In genomic region chr16:27327586-27327915, GRCh38 we compare ENCODE assay signal across 9 cellular contexts. TPM values are rescaled to one million over a fixed set of nuclear protein-coding genes. Genes with fewer than 3 reads are reported as not detected.
DNase-seq lines count a peak whose midpoint lies in the region; ATAC-seq and TF ChIP-seq lines count a peak whose summit lies in the region.
"Had no signal": no experiment of that assay in that cellular context is flagged by ENCODE, and none has a peak within 500 bp of the region (broad histone marks: within the 10 kb centered on the region; RNA-seq: fewer than 3 reads in every experiment).

No MANE protein-coding gene starts in this region.

- no peak overlapping the region for H3K27ac ChIP-seq in CD8-positive, alpha-beta T cell (ENCODE audit: low read depth, low read length)
- H3K27ac ChIP-seq in esophagus (ENCODE audit: low read depth in 2 of 2, low read length in 1 of 2) (peak overlapping the region; percentile 99), Karpas-422 (ENCODE audit: low read length) (no peak overlapping the region)

- no peak for ATAC-seq in CD8-positive, alpha-beta T cell
- ATAC-seq in T-cell (replicated peaks in 1 of 4) (no peak), HG03442 (IDR thresholded peaks at IDR 0.05; ENCODE audit: unreplicated experiment) (no peak)

- no peak overlapping the region for H2AFZ ChIP-seq in Karpas-422 (ENCODE audit: low read length)

- no peak for TF ChIP-seq CTCF in CD8-positive, alpha-beta T cell (IDR thresholded peaks at IDR 0.05)

- H3K4me2 ChIP-seq in Karpas-422 (ENCODE audit: low read depth, low read length, poor library complexity, severe bottlenecking) = no peak overlapping the region

- H3K79me2 ChIP-seq in Karpas-422 (ENCODE audit: low read length) = no peaks in the 10 kb centered on the region

- peaks cover 47% of the 10 kb centered on the region for H3K4me1 ChIP-seq in CD8-positive, alpha-beta T cell (ENCODE audit: insufficient read depth, low read length)
- H3K4me1 ChIP-seq in esophagus (ENCODE audit: control insufficient read depth in 2 of 2, insufficient read depth in 2 of 2, low read length in 1 of 2) (peaks cover 7 to 23% of the 10 kb centered on the region in 2 donors), Karpas-422 (ENCODE audit: low read length) (no peaks in the 10 kb centered on the region)

- peaks cover 17% of the 10 kb centered on the region for H3K36me3 ChIP-seq in CD8-positive, alpha-beta T cell (ENCODE audit: insufficient read depth, low read length)
- peaks cover 0 to 6% of the 10 kb centered on the region in 2 donors for H3K36me3 ChIP-seq in esophagus (ENCODE audit: control insufficient read depth in 2 of 2, insufficient read depth in 2 of 2, low read length in 1 of 2)
- no peaks in the 10 kb centered on the region for H3K36me3 ChIP-seq in Karpas-422 (ENCODE audit: insufficient read depth, low read length)

- H3K36me3 Mint-ChIP-seq in CD8-positive, alpha-beta T cell = peaks cover 45% of the 10 kb centered on the region
- H3K36me3 Mint-ChIP-seq in T-cell = peaks cover 43% of the 10 kb centered on the region

- intact Hi-C loops in CD8-positive, alpha-beta T cell (cut with DNase I, micrococcal nuclease) = no loop called here
- intact Hi-C loops in posterior vena cava (cut with DNase I) = no loop called here

- no peak for DNase-seq in CD8-positive, alpha-beta T cell
- DNase-seq in T-cell = no peak
- DNase-seq in posterior vena cava (ENCODE audit: low spot score) = peak; percentile 0
- no peak for DNase-seq in HCEC 1CT
- DNase-seq in Karpas-422 = no peak
- no peak for DNase-seq in SIG-M5 treated with dmso at 0.1 percent for 504 hours (lab: John Stamatoyannopoulos, UW; ENCODE audit: unreplicated experiment)
- DNase-seq: NCI-H774 had no signal

- H3K27me3 Mint-ChIP-seq in CD8-positive, alpha-beta T cell (ENCODE audit: low read depth) = no peaks in the 10 kb centered on the region
- H3K27me3 Mint-ChIP-seq in T-cell = no peaks in the 10 kb centered on the region

- H3K27ac Mint-ChIP-seq in CD8-positive, alpha-beta T cell = peak overlapping the region; percentile 69
- peak overlapping the region; percentile 82 to 89 for H3K27ac Mint-ChIP-seq in T-cell

- no peaks in the 10 kb centered on the region for H3K9me3 ChIP-seq in CD8-positive, alpha-beta T cell (ENCODE audit: low read length)
- H3K9me3 ChIP-seq in esophagus (ENCODE audit: control insufficient read depth in 2 of 2, insufficient read depth in 1 of 2, low read depth in 1 of 2, low read length in 1 of 2) (no peaks in the 10 kb centered on the region), Karpas-422 (ENCODE audit: low read length) (no peaks in the 10 kb centered on the region)

- POLR2A ChIA-PET in CD8-positive, alpha-beta T cell (lab: Charles Lee) = interaction anchor here (0.8 kb wide), 1 partner anchor 128 kb away, joined by 3 read pairs; no protein-coding TSS in a partner anchor
- POLR2A ChIA-PET in T-cell (lab: Charles Lee) = interaction anchor here in 1 of 2 donors (0.6 kb wide), 1 partner anchor 29 kb away, joined by 4 read pairs; no protein-coding TSS in a partner anchor

- no peak overlapping the region for H3K9ac ChIP-seq in Karpas-422 (ENCODE audit: low read length)

- 0 out of 2 replicates have a peak, but pooled peaks cover 4% of the 10 kb centered on the region for H4K20me1 ChIP-seq in Karpas-422 (ENCODE audit: insufficient read depth, low read depth, low read length)

- no peaks in the 10 kb centered on the region for H3K9me3 Mint-ChIP-seq in CD8-positive, alpha-beta T cell
- H3K9me3 Mint-ChIP-seq in T-cell = no peaks in the 10 kb centered on the region

- H3K27me3 ChIP-seq in CD8-positive, alpha-beta T cell (ENCODE audit: insufficient read depth, low read length) = no peaks in the 10 kb centered on the region
- H3K27me3 ChIP-seq in esophagus (ENCODE audit: control insufficient read depth in 1 of 2, insufficient read depth in 2 of 2, low read length in 2 of 2) = no peaks in the 10 kb centered on the region
- H3K27me3 ChIP-seq in Karpas-422 (ENCODE audit: low read length) = no peaks in the 10 kb centered on the region

- WGBS in esophagus, 2 donors = 27 to 39% methylated on average over 3 of the region's 3 CpGs

- H3K4me3 Mint-ChIP-seq in CD8-positive, alpha-beta T cell = peak overlapping the region; percentile 43
- H3K4me3 Mint-ChIP-seq in T-cell = peak overlapping the region in 2 of 3 donors; percentile 51 to 70

- H3K4me3 ChIP-seq in CD8-positive, alpha-beta T cell (ENCODE audit: low read depth, low read length) = peak overlapping the region; percentile 34
- H3K4me3 ChIP-seq in esophagus (ENCODE audit: low read depth in 1 of 2, low read length in 2 of 2) (no peak overlapping the region), Karpas-422 (ENCODE audit: low read length) (no peak overlapping the region)

- H3K4me1 Mint-ChIP-seq in CD8-positive, alpha-beta T cell (ENCODE audit: low read depth) = peaks cover 69% of the 10 kb centered on the region
- H3K4me1 Mint-ChIP-seq in T-cell = peaks cover 77 to 93% (median 84%) of the 10 kb centered on the region in 3 donors

- CTCF ChIA-PET in CD8-positive, alpha-beta T cell (lab: Charles Lee) = interaction anchor here (2.6 to 4.9 kb wide), 2 partner anchors 9 to 93 kb away, joined by 9 to 15 read pairs; no protein-coding TSS in a partner anchor
- CTCF ChIA-PET in T-cell (lab: Charles Lee) = no interaction called here

- H3K9me2 ChIP-seq in Karpas-422 (replicated peaks; ENCODE audit: insufficient read depth, low read length) = no peaks in the 10 kb centered on the region

RNA-seq across cellular contexts. Expression of gene IL4R, which starts 13.8 kb away (rescaled TPM):
- total RNA-seq in CD8-positive, alpha-beta T cell = 100 to 1,000 TPM; 224 to 240 TPM
- 100 to 1,000 TPM; 186 to 281 (median 221) TPM for total RNA-seq in T-cell
- 10 to 100 TPM; 51.1 to 60.0 TPM for polyA plus RNA-seq in esophagus
- total RNA-seq in posterior vena cava = 100 to 1,000 TPM in 1 of 2 donors, 10 to 100 TPM in 1; 99.2 to 112 TPM
- 0.94 and 12.0 TPM in 2 replicates for total RNA-seq in Karpas-422 (2014; rRNA removed; shearing (Covaris generic); ENCODE audit: low replicate concordance)

RNA-seq across cellular contexts. Expression of gene NSMCE1, which starts 59.0 kb away (rescaled TPM):
- 10 to 100 TPM; 29.6 to 30.1 TPM for total RNA-seq in CD8-positive, alpha-beta T cell
- total RNA-seq in T-cell = 10 to 100 TPM; 53.5 to 83.2 (median 73.9) TPM
- polyA plus RNA-seq in esophagus = 10 to 100 TPM; 29.0 to 47.1 TPM
- total RNA-seq in posterior vena cava = 10 to 100 TPM; 45.3 to 52.0 TPM
- total RNA-seq in Karpas-422 (2014; rRNA removed; shearing (Covaris generic); ENCODE audit: low replicate concordance) = 59.2 and 77.8 TPM in 2 replicates

Comparison
In these comparisons a context has a peak if more than half of its experiments do, and no peak if none do; other contexts are left out.
1. H3K27ac ChIP-seq: peak in esophagus (2 of 2); none in CD8-positive, alpha-beta T cell (single experiment) and Karpas-422 (single experiment).